ENCODE assay signal across 14 cellular contexts in genomic region chr6:72952808-72953630, GRCh38.
DNase-seq lines count a peak whose midpoint lies in the region; ATAC-seq and TF ChIP-seq lines count a peak whose summit lies in the region.
"Had no signal": no experiment of that assay in that cellular context is flagged by ENCODE, and none has a peak within 500 bp of the region (broad histone marks: within the 10 kb centered on the region; RNA-seq: fewer than 3 reads in every experiment).

No MANE protein-coding gene starts in this region.

- peaks cover 3% of the 10 kb centered on the region for H3K27me3 Mint-ChIP-seq in nephron progenitor cell (ENCODE audit: low read depth, poor library complexity)

- peak; percentile 81 for DNase-seq in EH (ENCODE audit: low read depth)
- DNase-seq in M059J (ENCODE audit: low read depth) = peak; percentile 85
- DNase-seq in epithelial cell of esophagus (ENCODE audit: low read depth) = peak; percentile 93
- no peak for DNase-seq in nephron progenitor cell
- DNase-seq in coronary artery (ENCODE audit: low spot score) = no peak
- no peak for DNase-seq in substantia nigra (lab: John Stamatoyannopoulos, UW)
- DNase-seq in ureter (ENCODE audit: low spot score) = no peak
- DNase-seq: activated T-cell treated with anti-CD3 and anti-CD28 coated beads for 4 hours, body of pancreas, Karpas-422, WERI-Rb-1 had no signal

- ATAC-seq in HG02938 (IDR thresholded peaks at IDR 0.05; ENCODE audit: unreplicated experiment) = no peak
- ATAC-seq: body of pancreas had no signal

- H3K4me3 ChIP-seq in epithelial cell of esophagus (ENCODE audit: low read length) = no peak overlapping the region
- no peak overlapping the region for H3K4me3 ChIP-seq in coronary artery
- H3K4me3 ChIP-seq: body of pancreas, esophagus muscularis mucosa had no signal

- H3K27ac Mint-ChIP-seq in nephron progenitor cell = peak overlapping the region; percentile 10
- H3K27ac Mint-ChIP-seq: CD14-positive monocyte had no signal

- H3K27ac ChIP-seq in coronary artery (no peak overlapping the region), substantia nigra (ENCODE audit: low read depth, low read length, poor library complexity, severe bottlenecking) (no peak overlapping the region)
- H3K27ac ChIP-seq: body of pancreas, esophagus muscularis mucosa, WERI-Rb-1 had no signal

- no peak for TF ChIP-seq CTCF in epithelial cell of esophagus (IDR thresholded peaks at IDR 0.05; ENCODE audit: insufficient read depth, low read depth, low read length, missing control alignments)
- TF ChIP-seq CTCF in nephron progenitor cell (IDR thresholded peaks at IDR 0.05) = no peak
- TF ChIP-seq CTCF in coronary artery (IDR thresholded peaks at IDR 0.05) = no peak

- H3K36me3 Mint-ChIP-seq in nephron progenitor cell (ENCODE audit: low read depth) = no peaks in the 10 kb centered on the region
- H3K36me3 Mint-ChIP-seq: CD14-positive monocyte had no signal

- H3K4me1 Mint-ChIP-seq in nephron progenitor cell = peaks cover 29% of the 10 kb centered on the region

- no peak overlapping the region for H3K4me3 Mint-ChIP-seq in nephron progenitor cell
- H3K4me3 Mint-ChIP-seq: CD14-positive monocyte had no signal

- no peaks in the 10 kb centered on the region for H3K9me3 Mint-ChIP-seq in nephron progenitor cell
- H3K9me3 Mint-ChIP-seq: CD14-positive monocyte had no signal

Comparison
In these comparisons a context has a peak if more than half of its experiments do, and no peak if none do; other contexts are left out.
1. DNase-seq: peak in EH (single experiment), M059J (single experiment) and epithelial cell of esophagus (single experiment); none in nephron progenitor cell (single experiment), coronary artery (single experiment), substantia nigra (0 of 49) and ureter (single experiment).